In the genomic region with DNA sequence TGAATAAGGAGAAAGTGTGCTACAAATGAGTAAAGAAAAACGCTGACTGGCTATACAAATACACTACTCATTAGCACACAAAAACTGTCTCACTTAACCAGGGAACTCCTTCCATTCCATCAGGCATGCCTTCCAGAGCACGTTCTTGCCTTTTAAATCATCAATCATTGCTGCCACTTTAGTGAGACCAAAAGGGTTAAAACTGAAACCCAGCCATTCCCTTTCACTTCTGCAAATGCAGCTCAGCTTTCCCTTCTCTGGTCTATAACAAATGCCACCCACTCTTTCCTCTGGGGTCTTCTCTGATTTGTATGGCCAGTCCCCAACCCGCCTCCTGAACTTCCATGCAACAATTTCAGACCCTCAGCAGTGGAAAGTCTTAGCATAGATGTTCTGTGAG, we compare ENCODE assay signal across 28 cellular contexts.
"Had no signal": no experiment of that assay in that cellular context is flagged by ENCODE, and none has a peak within 500 bp of the region (broad histone marks: within the 10 kb centered on the region; RNA-seq: fewer than 3 reads in every experiment).

No MANE protein-coding gene starts in this region.

- H3K27me3 ChIP-seq: body of pancreas, Peyer's patch, SJCRH30 had no signal

- H3K9me3 ChIP-seq: body of pancreas, Peyer's patch, SJCRH30, SK-N-SH had no signal

- H3K4me3 ChIP-seq: body of pancreas, K562, Peyer's patch, SJCRH30 had no signal

- DNase-seq: activated CD4-positive, alpha-beta T cell treated with anti-CD3 and anti-CD28 coated beads for 4 hours; activated CD8-positive, alpha-beta memory T cell treated with anti-CD3 and anti-CD28 coated beads, Interleukin-2, amount 50 U/mL, for 48 hours; activated CD8-positive, alpha-beta T cell treated with anti-CD3 and anti-CD28 coated beads, Interleukin-2, amount 10 ng/mL, durations not matched to agents 7 days and 5 days; activated T-cell treated with anti-CD3 and anti-CD28 coated beads, Interleukin-2, amount 50 U/mL, for 1 hour; aorta; body of pancreas; central memory CD4-positive, alpha-beta T cell; Karpas-422; MM.1S; NCI-H1092 treated with DMSO at 0.1 percent for 48 hours; NCI-H1417 treated with DMSO at 0.1 percent for 48 hours; NCI-H1694; NCI-H2029; NCI-H2107; NCI-H2171 treated with DMSO at 0.1 percent for 48 hours; NCI-H226; NCI-H526; NCI-H82; Peyer's patch; Right ventricle myocardium superior; SJCRH30; SK-N-SH; T-helper 1 cell had no signal

- H3K4me2 ChIP-seq: SK-N-SH had no signal

- FAIRE-seq: bronchial epithelial cell, K562 had no signal

- H3K4me1 ChIP-seq: body of pancreas, Peyer's patch had no signal

- H3K27ac Mint-ChIP-seq: activated CD8-positive, alpha-beta T cell treated with anti-CD3 and anti-CD28 coated beads, Interleukin-2, amount 10 ng/mL, durations not matched to agents 7 days and 5 days; activated naive CD4-positive, alpha-beta T cell treated with anti-CD3 and anti-CD28 coated beads, Interleukin-2, amount 50 U/mL, for 24 hours had no signal

- H3K36me3 ChIP-seq: Peyer's patch, SJCRH30 had no signal

- H3K4me1 Mint-ChIP-seq: activated naive CD4-positive, alpha-beta T cell treated with anti-CD3 and anti-CD28 coated beads, Interleukin-2, amount 50 U/mL, for 24 hours had no signal

- H3K4me3 Mint-ChIP-seq: activated CD8-positive, alpha-beta T cell treated with anti-CD3 and anti-CD28 coated beads, Interleukin-2, amount 10 ng/mL, durations not matched to agents 7 days and 5 days; activated naive CD4-positive, alpha-beta T cell treated with anti-CD3 and anti-CD28 coated beads, Interleukin-2, amount 50 U/mL, for 24 hours had no signal

- H3K27me3 Mint-ChIP-seq: activated naive CD4-positive, alpha-beta T cell treated with anti-CD3 and anti-CD28 coated beads, Interleukin-2, amount 50 U/mL, for 24 hours had no signal

- ATAC-seq: activated CD4-positive, CD25-positive, alpha-beta regulatory T cell treated with anti-CD3 and anti-CD28 coated beads, Interleukin-2, amount 50 U/mL, for 24 hours; activated CD8-positive, alpha-beta T cell treated with anti-CD3 and anti-CD28 coated beads, Interleukin-2, amount 10 ng/mL, durations not matched to agents 7 days and 5 days; body of pancreas; K562 had no signal

- H3K27ac ChIP-seq: body of pancreas, Peyer's patch, RWPE1, SJCRH30 had no signal

- H3K9ac ChIP-seq: SK-N-SH had no signal
